ENCODE assay signal across 20 cellular contexts in genomic region chr5:171661146-171661545, GRCh38.
"Had no signal": no experiment of that assay in that cellular context is flagged by ENCODE, and none has a peak within 500 bp of the region (broad histone marks: within the 10 kb centered on the region; RNA-seq: fewer than 3 reads in every experiment).

No MANE protein-coding gene starts in this region.

- DNase-seq: activated CD4-positive, alpha-beta T cell treated with anti-CD3 and anti-CD28 coated beads for 4 hours; activated CD8-positive, alpha-beta memory T cell treated with anti-CD3 and anti-CD28 coated beads, Interleukin-2, amount 50 U/mL, for 4 hours; activated CD8-positive, alpha-beta T cell treated with anti-CD3 and anti-CD28 coated beads for 36 hours; activated naive CD4-positive, alpha-beta T cell treated with anti-CD3 and anti-CD28 coated beads, Interleukin-2, amount 50 U/mL, for 16 hours; activated naive CD8-positive, alpha-beta T cell treated with anti-CD3 and anti-CD28 coated beads, Interleukin-2, amount 10 ng/mL, durations not matched to agents 7 days and 5 days; activated T-cell treated with anti-CD3 and anti-CD28 coated beads, Interleukin-2, amount 50 U/mL, for 72 hours; adrenal gland; anterior cingulate cortex; caudate nucleus; Karpas-422; NCI-H345; NCI-H510A treated with DMSO at 0.1 percent for 48 hours; NCI-H69; SJCRH30; SW 1271 had no signal

- H3K27ac ChIP-seq: adrenal gland, SJCRH30 had no signal

- H3K36me3 Mint-ChIP-seq: activated naive CD8-positive, alpha-beta T cell treated with anti-CD3 and anti-CD28 coated beads, Interleukin-2, amount 10 ng/mL, durations not matched to agents 7 days and 5 days; brain had no signal

- ATAC-seq: activated CD4-positive, CD25-positive, alpha-beta regulatory T cell treated with anti-CD3 and anti-CD28 coated beads, Interleukin-2, amount 50 U/mL, for 24 hours; activated CD8-positive, alpha-beta T cell treated with anti-CD3 and anti-CD28 coated beads for 36 hours; K562; SK-N-SH treated with all-trans-retinoic acid at 6 μM for 48 hours had no signal

- H3K4me3 ChIP-seq: adrenal gland, K562, SJCRH30 had no signal

- H3K27ac Mint-ChIP-seq: activated CD8-positive, alpha-beta T cell treated with anti-CD3 and anti-CD28 coated beads for 36 hours; activated naive CD8-positive, alpha-beta T cell treated with anti-CD3 and anti-CD28 coated beads, Interleukin-2, amount 10 ng/mL, durations not matched to agents 7 days and 5 days; activated T-cell treated with anti-CD3 and anti-CD28 coated beads, Interleukin-2, amount 50 U/mL, for 72 hours; T-helper 2 cell treated with Interferon-gamma antibody and Interleukin-4, amounts not matched to agents 5 μg/mL and 100 μg/mL, for 36 hours had no signal

- H3K27me3 ChIP-seq: adrenal gland had no signal

- H3K9me3 ChIP-seq: adrenal gland, SJCRH30 had no signal

- H3K4me3 Mint-ChIP-seq: activated CD8-positive, alpha-beta T cell treated with anti-CD3 and anti-CD28 coated beads for 36 hours; activated naive CD8-positive, alpha-beta T cell treated with anti-CD3 and anti-CD28 coated beads, Interleukin-2, amount 10 ng/mL, durations not matched to agents 7 days and 5 days; activated T-cell treated with anti-CD3 and anti-CD28 coated beads, Interleukin-2, amount 50 U/mL, for 72 hours; brain; T-helper 2 cell treated with Interferon-gamma antibody and Interleukin-4, amounts not matched to agents 5 μg/mL and 100 μg/mL, for 36 hours had no signal

- H3K9me3 Mint-ChIP-seq: activated CD8-positive, alpha-beta T cell treated with anti-CD3 and anti-CD28 coated beads for 36 hours; activated T-cell treated with anti-CD3 and anti-CD28 coated beads, Interleukin-2, amount 50 U/mL, for 72 hours; T-helper 2 cell treated with Interferon-gamma antibody and Interleukin-4, amounts not matched to agents 5 μg/mL and 100 μg/mL, for 36 hours had no signal

- H3K4me1 Mint-ChIP-seq: activated naive CD8-positive, alpha-beta T cell treated with anti-CD3 and anti-CD28 coated beads, Interleukin-2, amount 10 ng/mL, durations not matched to agents 7 days and 5 days had no signal

- H3K4me1 ChIP-seq: adrenal gland, SJCRH30 had no signal
